In the genomic region with DNA sequence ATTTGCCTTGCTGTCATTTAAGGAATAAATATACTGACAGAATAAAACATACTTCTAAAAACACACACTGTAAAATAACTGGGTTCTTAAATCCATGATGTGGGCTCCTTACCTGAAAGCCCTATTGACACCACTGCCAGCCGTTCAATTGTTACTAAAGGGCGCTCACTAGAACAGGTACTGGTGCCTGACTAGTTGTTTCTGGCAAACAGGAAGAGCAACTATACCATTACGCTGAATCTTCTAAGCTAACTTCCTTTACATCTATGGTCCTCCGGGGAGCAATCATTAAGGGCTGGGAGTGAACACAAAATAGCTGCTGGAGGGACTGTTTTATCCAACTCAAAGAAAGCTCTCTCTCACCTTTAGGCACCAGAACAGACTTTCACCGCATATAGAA, we compare ENCODE assay signal across 17 cellular contexts.
"Had no signal": no experiment of that assay in that cellular context is flagged by ENCODE, and none has a peak within 500 bp of the region (broad histone marks: within the 10 kb centered on the region; RNA-seq: fewer than 3 reads in every experiment).

No MANE protein-coding gene starts in this region.

- H3K9me3 Mint-ChIP-seq: effector memory CD8-positive, alpha-beta T cell; natural killer cell treated with Interleukin-12 subunit alpha and Interleukin-12 subunit beta and Interleukin-15 and Interleukin-18, amount 100 ng/mL, for 72 hours; T-helper 2 cell treated with Interferon-gamma antibody and Interleukin-4, amounts not matched to agents 5 μg/mL and 100 μg/mL, for 36 hours had no signal

- H3K36me3 ChIP-seq: vagina had no signal

- DNase-seq: activated CD4-positive, alpha-beta T cell treated with anti-CD3 and anti-CD28 coated beads for 36 hours; activated CD4-positive, alpha-beta T cell treated with anti-CD3 and anti-CD28 coated beads, Interleukin-2, amount 50 U/mL, for 48 hours; activated gamma-delta T cell treated with Interleukin-2 at 50 U/mL for 16 hours; body of pancreas; effector memory CD8-positive, alpha-beta T cell; mesenchymal stem cell; nucleus accumbens; posterior cingulate gyrus; spleen; stimulated activated CD4-positive, alpha-beta T cell treated with anti-CD3 and anti-CD28 coated beads, Interleukin-4, amount 100 ng/mL, for 4 hours; stimulated activated naive CD4-positive, alpha-beta T cell; trophoblast cell had no signal

- ATAC-seq: activated CD4-positive, alpha-beta T cell treated with anti-CD3 and anti-CD28 coated beads for 36 hours; body of pancreas; effector memory CD8-positive, alpha-beta T cell; natural killer cell treated with Interleukin-12 subunit alpha and Interleukin-12 subunit beta and Interleukin-15 and Interleukin-18, amount 100 ng/mL, for 72 hours had no signal

- H3K27ac Mint-ChIP-seq: activated CD4-positive, alpha-beta T cell treated with anti-CD3 and anti-CD28 coated beads for 36 hours; activated naive CD8-positive, alpha-beta T cell; effector memory CD8-positive, alpha-beta T cell; natural killer cell treated with Interleukin-12 subunit alpha and Interleukin-12 subunit beta and Interleukin-15 and Interleukin-18, amount 100 ng/mL, for 72 hours; T-helper 2 cell treated with Interferon-gamma antibody and Interleukin-4, amounts not matched to agents 5 μg/mL and 100 μg/mL, for 36 hours had no signal

- H3K9me3 ChIP-seq: body of pancreas, spleen, vagina had no signal

- H3K27ac ChIP-seq: body of pancreas, vagina had no signal

- H3K4me3 ChIP-seq: body of pancreas, vagina had no signal

- FAIRE-seq: TTC549 had no signal

- H3K4me3 Mint-ChIP-seq: activated CD4-positive, alpha-beta T cell treated with anti-CD3 and anti-CD28 coated beads for 36 hours; activated naive CD8-positive, alpha-beta T cell; effector memory CD8-positive, alpha-beta T cell; natural killer cell treated with Interleukin-12 subunit alpha and Interleukin-12 subunit beta and Interleukin-15 and Interleukin-18, amount 100 ng/mL, for 72 hours; T-helper 2 cell treated with Interferon-gamma antibody and Interleukin-4, amounts not matched to agents 5 μg/mL and 100 μg/mL, for 36 hours had no signal

- H3K27me3 Mint-ChIP-seq: activated CD4-positive, alpha-beta T cell treated with anti-CD3 and anti-CD28 coated beads for 36 hours; activated naive CD8-positive, alpha-beta T cell; effector memory CD8-positive, alpha-beta T cell; natural killer cell treated with Interleukin-12 subunit alpha and Interleukin-12 subunit beta and Interleukin-15 and Interleukin-18, amount 100 ng/mL, for 72 hours had no signal

- H3K27me3 ChIP-seq: body of pancreas, spleen, vagina had no signal
